In genomic region chr7:67602246-67602645, GRCh38 we compare ENCODE assay signal across 1 cellular context.
TF ChIP-seq lines count a peak whose summit lies in the region.

No MANE protein-coding gene starts in this region.

TF ChIP-seq in SK-N-SH, 30 proteins besides CTCF, POLR2A, EP300 and RAD21 (continued from another document):
- TF ChIP-seq RCOR1 (IDR thresholded peaks at IDR 0.05; ENCODE audit: low read length), result no peak
- no peak for TF ChIP-seq NRF1 (IDR thresholded peaks at IDR 0.05; ENCODE audit: low read depth, low read length)
- TF ChIP-seq RFX5 (IDR thresholded peaks at IDR 0.05; ENCODE audit: low read length), result no peak
- no peak for TF ChIP-seq TCF12 (IDR thresholded peaks at IDR 0.05)
- no peak for TF ChIP-seq USF1 (IDR thresholded peaks at IDR 0.05; ENCODE audit: borderline replicate concordance, low read depth)
- no peak for TF ChIP-seq MXI1 (IDR thresholded peaks at IDR 0.05; ENCODE audit: low read depth, low read length)
